Comparison of ENCODE assay signal across 16 cellular contexts in the genomic region with DNA sequence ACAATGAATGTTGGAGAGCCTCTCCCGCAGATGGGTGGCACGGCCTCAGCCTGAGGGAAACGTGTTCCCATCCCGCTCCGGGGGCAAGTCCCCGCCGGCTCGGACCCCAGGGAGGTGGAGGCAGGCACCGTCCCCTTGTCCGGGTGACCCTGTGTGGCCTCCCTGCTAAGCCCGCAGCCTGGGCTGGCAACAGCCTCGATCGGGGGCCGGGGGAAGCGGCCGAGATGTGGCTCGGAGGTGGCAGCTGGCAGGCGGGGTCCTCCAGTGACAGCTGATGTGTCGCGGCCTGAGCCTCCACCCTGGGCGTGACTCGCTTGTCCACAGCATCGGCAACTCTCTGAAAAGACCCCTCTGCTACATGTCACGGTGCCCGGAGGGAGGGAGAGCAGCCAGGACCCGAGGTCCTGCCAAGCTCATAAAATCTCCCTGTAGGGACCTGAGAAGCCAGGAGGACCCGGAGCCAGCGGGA.
"Had no signal": no experiment of that assay in that cellular context is flagged by ENCODE, and none has a peak within 500 bp of the region (broad histone marks: within the 10 kb centered on the region; RNA-seq: fewer than 3 reads in every experiment).

No MANE protein-coding gene starts in this region.

- H3K36me3 ChIP-seq: ascending aorta, neutrophil, SJSA1 had no signal

- H3K4me3 ChIP-seq: ascending aorta, dorsolateral prefrontal cortex, SJSA1 had no signal

- H3K9me3 ChIP-seq: ascending aorta, neutrophil, SJSA1 had no signal

- H3K27ac ChIP-seq: ascending aorta, dorsolateral prefrontal cortex, neutrophil, parathyroid adenoma, SJSA1 had no signal

- ATAC-seq: activated T-helper 17 cell treated with anti-CD3 and anti-CD28 coated beads, Interleukin-2, amount 50 U/mL, for 72 hours; esophagus mucosa; naive thymus-derived CD4-positive, alpha-beta T cell; stimulated activated naive CD8-positive, alpha-beta T cell treated with anti-CD3 and anti-CD28 coated beads, Interleukin-15, Interleukin-2, amounts not matched to agents 100 U/mL and 50 U/mL, for 24 hours had no signal

- H3K27me3 ChIP-seq: ascending aorta had no signal

- H3K4me1 ChIP-seq: ascending aorta, parathyroid adenoma, SJSA1 had no signal

- DNase-seq: activated B cell treated with CpG ODN at 0.5 μM for 24 hours; activated CD4-positive, alpha-beta T cell treated with anti-CD3 and anti-CD28 coated beads for 48 hours; activated CD8-positive, alpha-beta memory T cell treated with anti-CD3 and anti-CD28 coated beads for 24 hours; activated naive CD4-positive, alpha-beta T cell treated with Interleukin-2 at 50 U/mL for 16 hours; dorsolateral prefrontal cortex; naive thymus-derived CD4-positive, alpha-beta T cell; small intestine; stimulated activated CD4-positive, alpha-beta T cell treated with anti-CD3 and anti-CD28 coated beads, Interleukin-4, amount 100 ng/mL, for 24 hours; stimulated activated naive CD8-positive, alpha-beta T cell treated with anti-CD3 and anti-CD28 coated beads, Interleukin-15, Interleukin-2, amounts not matched to agents 100 U/mL and 50 U/mL, for 24 hours; SW 1271 had no signal
